1 cellular context compared by ENCODE assay signal in genomic region chr7:1028044-1028770, GRCh38.
TF ChIP-seq lines count a peak whose summit lies in the region.

No MANE protein-coding gene starts in this region.

TF ChIP-seq in GM12878, 131 proteins besides CTCF, POLR2A, EP300 and RAD21 (continued from another document):
- TF ChIP-seq E4F1 (IDR thresholded peaks at IDR 0.05; ENCODE audit: borderline replicate concordance, partially characterized antibody), result no peak
- peak; percentile 94 for TF ChIP-seq IKZF1 (conservative IDR thresholded peaks at IDR 0.05)
- peak; percentile 92 for TF ChIP-seq DPF2 (IDR thresholded peaks at IDR 0.05)
- TF ChIP-seq KLF5 (IDR thresholded peaks at IDR 0.05; ENCODE audit: partially characterized antibody), result peak; percentile 24
TF ChIP-seq in GM12878: peak in this region for 28.
